In the genomic region with DNA sequence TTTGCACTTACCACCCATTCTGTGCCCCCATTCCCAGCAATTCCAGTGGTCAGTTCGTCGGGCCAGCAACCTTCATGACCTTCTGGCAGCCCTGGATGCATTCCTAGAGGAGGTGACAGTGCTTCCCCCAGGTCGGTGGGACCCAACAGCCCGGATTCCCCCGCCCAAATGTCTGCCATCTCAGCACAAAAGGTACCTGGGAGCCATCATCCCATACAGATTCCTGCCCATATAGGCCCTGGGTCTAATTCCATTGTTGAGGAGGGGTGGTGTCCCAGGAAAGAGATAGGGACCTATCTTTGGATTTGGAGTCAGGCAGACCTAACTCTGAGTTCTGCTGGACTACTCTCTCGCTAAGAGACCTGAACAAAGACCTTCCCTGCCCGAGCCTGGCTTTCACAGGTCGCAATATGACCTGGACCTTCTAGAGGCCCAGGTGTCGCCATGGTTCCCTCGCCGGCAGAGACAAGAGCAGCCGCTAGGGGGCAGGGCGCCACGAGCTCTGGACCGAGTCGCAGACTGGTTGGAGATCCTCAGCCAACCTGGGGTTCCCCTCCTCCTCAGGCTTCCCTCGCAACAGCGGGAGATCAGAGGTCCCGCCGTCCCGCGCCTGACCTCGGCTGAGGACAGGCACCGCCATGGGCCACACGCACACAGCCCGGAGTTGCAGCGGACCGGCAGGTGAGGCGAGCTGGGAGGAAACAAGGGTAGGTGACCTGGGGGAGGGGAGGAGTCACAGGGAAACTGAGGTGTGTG, we compare ENCODE assay signal across 1 cellular context.
TF ChIP-seq lines count a peak whose summit lies in the region.

No MANE protein-coding gene starts in this region.

TF ChIP-seq in K562, 482 proteins besides CTCF, POLR2A, EP300 and RAD21 (continued from another document):
- TF ChIP-seq NCOR1 (IDR thresholded peaks at IDR 0.05) (no peak), SMARCA4 (IDR thresholded peaks at IDR 0.05) (no peak), TRIM24 (IDR thresholded peaks at IDR 0.05) (0 out of 4 replicates have a peak, but pooled peaks of 1 of the 2 experiments have one; percentile 12), TCF7 (IDR thresholded peaks at IDR 0.05; ENCODE audit: borderline replicate concordance) (peak; percentile 70; the same call in 1 of the 2 replicates), RBM17 (IDR thresholded peaks at IDR 0.05; ENCODE audit: borderline replicate concordance, low read depth, low read length) (no peak), HMBOX1 (IDR thresholded peaks at IDR 0.05) (0 out of 2 replicates have a peak, but pooled peaks have one; percentile 38), CREB1 (IDR thresholded peaks at IDR 0.05) (no peak), CREB1 (CRISPR knock-in tag; IDR thresholded peaks at IDR 0.05) (peak; percentile 31; the same call in 1 of the 2 replicates), GTF2B (IDR thresholded peaks at IDR 0.05; ENCODE audit: extremely low read depth, insufficient read length) (no peak), HMGN3 (IDR thresholded peaks at IDR 0.05; ENCODE audit: borderline replicate concordance, extremely low read depth, insufficient read length, low read depth, low read length) (peak; percentile 61), SREBF1 (IDR thresholded peaks at IDR 0.05; ENCODE audit: borderline replicate concordance, low read depth, low read length) (no peak), FOXA3 (CRISPR knock-in tag; conservative IDR thresholded peaks at IDR 0.05 in 1 of 2, IDR thresholded peaks at IDR 0.05 in 1 of 2) (no peak), ARHGAP35 (IDR thresholded peaks at IDR 0.05; ENCODE audit: partially characterized antibody) (no peak), PRPF4 (IDR thresholded peaks at IDR 0.05; ENCODE audit: insufficient read depth, low read depth, low read length, poor library complexity, severe bottlenecking) (no peak), TGIF2 (CRISPR knock-in tag; IDR thresholded peaks at IDR 0.05) (no peak), ZNF395 (CRISPR knock-in tag; IDR thresholded peaks at IDR 0.05) (no peak), CBX3 (IDR thresholded peaks at IDR 0.05; ENCODE audit: borderline replicate concordance in 1 of 2, low read length in 2 of 2) (peak in 1 of 2 experiments; percentile 55; a peak in 1 of 3 replicates), ZNF75A (CRISPR knock-in tag; IDR thresholded peaks at IDR 0.05) (no peak), ZNF584 (CRISPR knock-in tag; IDR thresholded peaks at IDR 0.05; ENCODE audit: low read depth) (no peak), ZNF77 (CRISPR knock-in tag; IDR thresholded peaks at IDR 0.05) (no peak), ZNF133 (CRISPR knock-in tag; IDR thresholded peaks at IDR 0.05) (no peak), CBFB (CRISPR knock-in tag; IDR thresholded peaks at IDR 0.05) (no peak; the same call in 1 of the 2 replicates), NONO (IDR thresholded peaks at IDR 0.05; ENCODE audit: low read depth in 2 of 2, low read length in 1 of 2) (peak in 1 of 2 experiments; percentile 35; a peak in 1 of 4 replicates), POLR2AphosphoS2 (IDR thresholded peaks at IDR 0.05; ENCODE audit: low read length) (no peak)
- TF ChIP-seq, protein P1, sequence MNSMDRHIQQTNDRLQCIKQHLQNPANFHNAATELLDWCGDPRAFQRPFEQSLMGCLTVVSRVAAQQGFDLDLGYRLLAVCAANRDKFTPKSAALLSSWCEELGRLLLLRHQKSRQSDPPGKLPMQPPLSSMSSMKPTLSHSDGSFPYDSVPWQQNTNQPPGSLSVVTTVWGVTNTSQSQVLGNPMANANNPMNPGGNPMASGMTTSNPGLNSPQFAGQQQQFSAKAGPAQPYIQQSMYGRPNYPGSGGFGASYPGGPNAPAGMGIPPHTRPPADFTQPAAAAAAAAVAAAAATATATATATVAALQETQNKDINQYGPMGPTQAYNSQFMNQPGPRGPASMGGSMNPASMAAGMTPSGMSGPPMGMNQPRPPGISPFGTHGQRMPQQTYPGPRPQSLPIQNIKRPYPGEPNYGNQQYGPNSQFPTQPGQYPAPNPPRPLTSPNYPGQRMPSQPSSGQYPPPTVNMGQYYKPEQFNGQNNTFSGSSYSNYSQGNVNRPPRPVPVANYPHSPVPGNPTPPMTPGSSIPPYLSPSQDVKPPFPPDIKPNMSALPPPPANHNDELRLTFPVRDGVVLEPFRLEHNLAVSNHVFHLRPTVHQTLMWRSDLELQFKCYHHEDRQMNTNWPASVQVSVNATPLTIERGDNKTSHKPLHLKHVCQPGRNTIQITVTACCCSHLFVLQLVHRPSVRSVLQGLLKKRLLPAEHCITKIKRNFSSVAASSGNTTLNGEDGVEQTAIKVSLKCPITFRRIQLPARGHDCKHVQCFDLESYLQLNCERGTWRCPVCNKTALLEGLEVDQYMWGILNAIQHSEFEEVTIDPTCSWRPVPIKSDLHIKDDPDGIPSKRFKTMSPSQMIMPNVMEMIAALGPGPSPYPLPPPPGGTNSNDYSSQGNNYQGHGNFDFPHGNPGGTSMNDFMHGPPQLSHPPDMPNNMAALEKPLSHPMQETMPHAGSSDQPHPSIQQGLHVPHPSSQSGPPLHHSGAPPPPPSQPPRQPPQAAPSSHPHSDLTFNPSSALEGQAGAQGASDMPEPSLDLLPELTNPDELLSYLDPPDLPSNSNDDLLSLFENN (IDR thresholded peaks at IDR 0.05; ENCODE audit: low read depth in 2 of 2, low read length in 2 of 2): no peak
- TF ChIP-seq, protein P2, sequence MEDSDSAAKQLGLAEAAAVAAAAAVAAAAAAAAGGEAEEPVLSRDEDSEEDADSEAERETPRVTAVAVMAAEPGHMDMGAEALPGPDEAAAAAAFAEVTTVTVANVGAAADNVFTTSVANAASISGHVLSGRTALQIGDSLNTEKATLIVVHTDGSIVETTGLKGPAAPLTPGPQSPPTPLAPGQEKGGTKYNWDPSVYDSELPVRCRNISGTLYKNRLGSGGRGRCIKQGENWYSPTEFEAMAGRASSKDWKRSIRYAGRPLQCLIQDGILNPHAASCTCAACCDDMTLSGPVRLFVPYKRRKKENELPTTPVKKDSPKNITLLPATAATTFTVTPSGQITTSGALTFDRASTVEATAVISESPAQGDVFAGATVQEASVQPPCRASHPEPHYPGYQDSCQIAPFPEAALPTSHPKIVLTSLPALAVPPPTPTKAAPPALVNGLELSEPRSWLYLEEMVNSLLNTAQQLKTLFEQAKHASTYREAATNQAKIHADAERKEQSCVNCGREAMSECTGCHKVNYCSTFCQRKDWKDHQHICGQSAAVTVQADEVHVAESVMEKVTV (CRISPR knock-in tag; IDR thresholded peaks at IDR 0.05): peak; percentile 28; the same call in 1 of the 2 replicates
- TF ChIP-seq, protein P3, sequence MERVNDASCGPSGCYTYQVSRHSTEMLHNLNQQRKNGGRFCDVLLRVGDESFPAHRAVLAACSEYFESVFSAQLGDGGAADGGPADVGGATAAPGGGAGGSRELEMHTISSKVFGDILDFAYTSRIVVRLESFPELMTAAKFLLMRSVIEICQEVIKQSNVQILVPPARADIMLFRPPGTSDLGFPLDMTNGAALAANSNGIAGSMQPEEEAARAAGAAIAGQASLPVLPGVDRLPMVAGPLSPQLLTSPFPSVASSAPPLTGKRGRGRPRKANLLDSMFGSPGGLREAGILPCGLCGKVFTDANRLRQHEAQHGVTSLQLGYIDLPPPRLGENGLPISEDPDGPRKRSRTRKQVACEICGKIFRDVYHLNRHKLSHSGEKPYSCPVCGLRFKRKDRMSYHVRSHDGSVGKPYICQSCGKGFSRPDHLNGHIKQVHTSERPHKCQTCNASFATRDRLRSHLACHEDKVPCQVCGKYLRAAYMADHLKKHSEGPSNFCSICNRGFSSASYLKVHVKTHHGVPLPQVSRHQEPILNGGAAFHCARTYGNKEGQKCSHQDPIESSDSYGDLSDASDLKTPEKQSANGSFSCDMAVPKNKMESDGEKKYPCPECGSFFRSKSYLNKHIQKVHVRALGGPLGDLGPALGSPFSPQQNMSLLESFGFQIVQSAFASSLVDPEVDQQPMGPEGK (CRISPR knock-in tag; IDR thresholded peaks at IDR 0.05; ENCODE audit: borderline replicate concordance): no peak
